In the genomic region with DNA sequence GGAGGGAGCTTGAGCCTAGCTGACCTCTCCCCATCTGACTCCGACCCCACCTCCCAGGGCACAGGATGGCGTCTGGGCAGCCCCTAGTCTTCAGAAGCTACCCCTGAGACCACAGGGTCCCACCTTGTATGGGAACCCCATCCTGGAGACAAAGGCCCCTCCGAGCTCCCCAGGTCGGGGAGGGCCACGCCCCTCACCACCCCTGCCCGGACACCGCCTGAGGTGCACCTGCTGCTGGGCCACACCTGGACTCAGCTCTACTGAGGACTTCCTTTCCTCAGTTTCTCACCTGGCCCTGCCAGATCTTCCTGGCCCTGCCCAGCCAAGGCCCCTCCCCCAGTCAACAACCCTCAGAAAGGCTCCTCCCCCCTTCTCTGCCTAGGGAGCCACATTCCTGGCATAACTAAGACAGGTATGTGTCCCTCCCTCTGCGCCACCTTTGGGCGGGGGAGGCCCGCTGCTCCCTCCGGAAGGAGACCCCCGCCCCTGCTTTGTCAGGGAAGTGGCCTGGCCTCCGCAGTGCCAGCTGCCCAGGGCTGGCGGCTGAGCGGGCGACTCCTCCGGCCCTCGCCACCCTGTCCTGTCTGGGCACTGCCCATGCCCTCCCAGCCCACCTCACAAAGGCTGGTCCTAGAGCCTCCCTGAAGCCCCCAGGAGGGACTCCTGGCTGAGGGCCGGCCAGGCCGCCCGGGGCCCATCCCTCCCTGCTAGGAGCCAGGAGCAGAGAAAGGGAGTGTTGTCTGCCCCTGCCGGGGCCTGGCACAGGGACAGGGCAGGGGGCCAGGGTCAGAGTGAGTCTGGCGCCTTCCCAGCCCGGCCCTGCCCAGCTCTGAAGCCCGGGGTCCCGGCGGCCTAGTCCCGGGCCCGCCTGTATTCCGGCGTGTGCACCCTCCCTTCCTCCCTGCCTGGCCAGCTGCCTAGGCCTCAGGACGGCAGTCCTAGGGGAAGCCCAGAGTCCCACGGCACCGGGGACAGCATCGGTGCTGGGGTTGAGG, we compare ENCODE assay signal across 1 cellular context.
TF ChIP-seq lines count a peak whose summit lies in the region.

No MANE protein-coding gene starts in this region.

TF ChIP-seq in HepG2, 621 proteins besides CTCF, POLR2A, EP300 and RAD21 (continues in another document):
- TF ChIP-seq KMT2B (CRISPR knock-in tag; IDR thresholded peaks at IDR 0.05): no peak
- no peak for TF ChIP-seq FOXP4 (CRISPR knock-in tag; IDR thresholded peaks at IDR 0.05)
- peak; percentile 39; the same call in 1 of the 2 replicates for TF ChIP-seq GABPB1 (CRISPR knock-in tag; IDR thresholded peaks at IDR 0.05)
- peak; percentile 99 for TF ChIP-seq TEAD3 (CRISPR knock-in tag; optimal IDR thresholded peaks at IDR 0.05; ENCODE audit: borderline replicate concordance)
- no peak for TF ChIP-seq ATRX (CRISPR knock-in tag; IDR thresholded peaks at IDR 0.05; ENCODE audit: borderline replicate concordance)
- TF ChIP-seq AGO2 (optimal IDR thresholded peaks at IDR 0.05; ENCODE audit: low read depth, low read length): peak; percentile 79
- TF ChIP-seq JUND (CRISPR knock-in tag; IDR thresholded peaks at IDR 0.05): 0 out of 2 replicates have a peak, but pooled peaks have one; percentile 31
- TF ChIP-seq, protein P1, sequence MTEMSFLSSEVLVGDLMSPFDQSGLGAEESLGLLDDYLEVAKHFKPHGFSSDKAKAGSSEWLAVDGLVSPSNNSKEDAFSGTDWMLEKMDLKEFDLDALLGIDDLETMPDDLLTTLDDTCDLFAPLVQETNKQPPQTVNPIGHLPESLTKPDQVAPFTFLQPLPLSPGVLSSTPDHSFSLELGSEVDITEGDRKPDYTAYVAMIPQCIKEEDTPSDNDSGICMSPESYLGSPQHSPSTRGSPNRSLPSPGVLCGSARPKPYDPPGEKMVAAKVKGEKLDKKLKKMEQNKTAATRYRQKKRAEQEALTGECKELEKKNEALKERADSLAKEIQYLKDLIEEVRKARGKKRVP (CRISPR knock-in tag; IDR thresholded peaks at IDR 0.05): no peak
- TF ChIP-seq RBFOX2 (IDR thresholded peaks at IDR 0.05; ENCODE audit: low read depth, low read length): peak; percentile 69
- TF ChIP-seq SIX1 (CRISPR knock-in tag; IDR thresholded peaks at IDR 0.05; ENCODE audit: borderline replicate concordance): no peak
- peak; percentile 80; the same call in 1 of the 2 replicates for TF ChIP-seq ZBTB7A (CRISPR knock-in tag; IDR thresholded peaks at IDR 0.05)
- TF ChIP-seq, protein P2, sequence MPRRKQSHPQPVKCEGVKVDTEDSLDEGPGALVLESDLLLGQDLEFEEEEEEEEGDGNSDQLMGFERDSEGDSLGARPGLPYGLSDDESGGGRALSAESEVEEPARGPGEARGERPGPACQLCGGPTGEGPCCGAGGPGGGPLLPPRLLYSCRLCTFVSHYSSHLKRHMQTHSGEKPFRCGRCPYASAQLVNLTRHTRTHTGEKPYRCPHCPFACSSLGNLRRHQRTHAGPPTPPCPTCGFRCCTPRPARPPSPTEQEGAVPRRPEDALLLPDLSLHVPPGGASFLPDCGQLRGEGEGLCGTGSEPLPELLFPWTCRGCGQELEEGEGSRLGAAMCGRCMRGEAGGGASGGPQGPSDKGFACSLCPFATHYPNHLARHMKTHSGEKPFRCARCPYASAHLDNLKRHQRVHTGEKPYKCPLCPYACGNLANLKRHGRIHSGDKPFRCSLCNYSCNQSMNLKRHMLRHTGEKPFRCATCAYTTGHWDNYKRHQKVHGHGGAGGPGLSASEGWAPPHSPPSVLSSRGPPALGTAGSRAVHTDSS (CRISPR knock-in tag; conservative IDR thresholded peaks at IDR 0.05): no peak
- no peak for TF ChIP-seq ZNF777 (CRISPR knock-in tag; IDR thresholded peaks at IDR 0.05)
- no peak for TF ChIP-seq ZFP62 (CRISPR knock-in tag; IDR thresholded peaks at IDR 0.05)
- peak; percentile 68; the same call in 1 of the 2 replicates for TF ChIP-seq SP5 (CRISPR knock-in tag; IDR thresholded peaks at IDR 0.05; ENCODE audit: borderline replicate concordance, low read depth)
- TF ChIP-seq ZNF337 (CRISPR knock-in tag; IDR thresholded peaks at IDR 0.05; ENCODE audit: borderline replicate concordance, low read depth): no peak
- no peak for TF ChIP-seq MZF1 (CRISPR knock-in tag; IDR thresholded peaks at IDR 0.05; ENCODE audit: borderline replicate concordance)
- TF ChIP-seq, protein P3, sequence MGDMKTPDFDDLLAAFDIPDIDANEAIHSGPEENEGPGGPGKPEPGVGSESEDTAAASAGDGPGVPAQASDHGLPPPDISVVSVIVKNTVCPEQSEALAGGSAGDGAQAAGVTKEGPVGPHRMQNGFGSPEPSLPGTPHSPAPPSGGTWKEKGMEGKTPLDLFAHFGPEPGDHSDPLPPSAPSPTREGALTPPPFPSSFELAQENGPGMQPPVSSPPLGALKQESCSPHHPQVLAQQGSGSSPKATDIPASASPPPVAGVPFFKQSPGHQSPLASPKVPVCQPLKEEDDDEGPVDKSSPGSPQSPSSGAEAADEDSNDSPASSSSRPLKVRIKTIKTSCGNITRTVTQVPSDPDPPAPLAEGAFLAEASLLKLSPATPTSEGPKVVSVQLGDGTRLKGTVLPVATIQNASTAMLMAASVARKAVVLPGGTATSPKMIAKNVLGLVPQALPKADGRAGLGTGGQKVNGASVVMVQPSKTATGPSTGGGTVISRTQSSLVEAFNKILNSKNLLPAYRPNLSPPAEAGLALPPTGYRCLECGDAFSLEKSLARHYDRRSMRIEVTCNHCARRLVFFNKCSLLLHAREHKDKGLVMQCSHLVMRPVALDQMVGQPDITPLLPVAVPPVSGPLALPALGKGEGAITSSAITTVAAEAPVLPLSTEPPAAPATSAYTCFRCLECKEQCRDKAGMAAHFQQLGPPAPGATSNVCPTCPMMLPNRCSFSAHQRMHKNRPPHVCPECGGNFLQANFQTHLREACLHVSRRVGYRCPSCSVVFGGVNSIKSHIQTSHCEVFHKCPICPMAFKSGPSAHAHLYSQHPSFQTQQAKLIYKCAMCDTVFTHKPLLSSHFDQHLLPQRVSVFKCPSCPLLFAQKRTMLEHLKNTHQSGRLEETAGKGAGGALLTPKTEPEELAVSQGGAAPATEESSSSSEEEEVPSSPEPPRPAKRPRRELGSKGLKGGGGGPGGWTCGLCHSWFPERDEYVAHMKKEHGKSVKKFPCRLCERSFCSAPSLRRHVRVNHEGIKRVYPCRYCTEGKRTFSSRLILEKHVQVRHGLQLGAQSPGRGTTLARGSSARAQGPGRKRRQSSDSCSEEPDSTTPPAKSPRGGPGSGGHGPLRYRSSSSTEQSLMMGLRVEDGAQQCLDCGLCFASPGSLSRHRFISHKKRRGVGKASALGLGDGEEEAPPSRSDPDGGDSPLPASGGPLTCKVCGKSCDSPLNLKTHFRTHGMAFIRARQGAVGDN (CRISPR knock-in tag; IDR thresholded peaks at IDR 0.05): peak; percentile 44
- TF ChIP-seq SNAPC4 (CRISPR knock-in tag; IDR thresholded peaks at IDR 0.05): no peak
- peak; percentile 75; the same call in 1 of the 2 replicates for TF ChIP-seq MTA1 (CRISPR knock-in tag; IDR thresholded peaks at IDR 0.05; ENCODE audit: borderline replicate concordance)
- peak; percentile 85 for TF ChIP-seq ZBTB33 (CRISPR knock-in tag; IDR thresholded peaks at IDR 0.05)
- TF ChIP-seq FOSL2 (CRISPR knock-in tag; IDR thresholded peaks at IDR 0.05): peak; percentile 78
- peak; percentile 38 for TF ChIP-seq HOXA3 (CRISPR knock-in tag; IDR thresholded peaks at IDR 0.05)
- TF ChIP-seq GZF1 (CRISPR knock-in tag; IDR thresholded peaks at IDR 0.05): no peak
- no peak for TF ChIP-seq SP1 (IDR thresholded peaks at IDR 0.05)
- TF ChIP-seq SP1 (CRISPR knock-in tag; IDR thresholded peaks at IDR 0.05): no peak
- TF ChIP-seq PATZ1 (CRISPR knock-in tag; IDR thresholded peaks at IDR 0.05): peak; percentile 60; the same call in 1 of the 2 replicates
- TF ChIP-seq FOXA3 (CRISPR knock-in tag; IDR thresholded peaks at IDR 0.05): 0 out of 2 replicates have a peak, but pooled peaks have one; percentile 11
- TF ChIP-seq ZNF281 (CRISPR knock-in tag; IDR thresholded peaks at IDR 0.05; ENCODE audit: borderline replicate concordance): peak; percentile 80
